In the genomic region with DNA sequence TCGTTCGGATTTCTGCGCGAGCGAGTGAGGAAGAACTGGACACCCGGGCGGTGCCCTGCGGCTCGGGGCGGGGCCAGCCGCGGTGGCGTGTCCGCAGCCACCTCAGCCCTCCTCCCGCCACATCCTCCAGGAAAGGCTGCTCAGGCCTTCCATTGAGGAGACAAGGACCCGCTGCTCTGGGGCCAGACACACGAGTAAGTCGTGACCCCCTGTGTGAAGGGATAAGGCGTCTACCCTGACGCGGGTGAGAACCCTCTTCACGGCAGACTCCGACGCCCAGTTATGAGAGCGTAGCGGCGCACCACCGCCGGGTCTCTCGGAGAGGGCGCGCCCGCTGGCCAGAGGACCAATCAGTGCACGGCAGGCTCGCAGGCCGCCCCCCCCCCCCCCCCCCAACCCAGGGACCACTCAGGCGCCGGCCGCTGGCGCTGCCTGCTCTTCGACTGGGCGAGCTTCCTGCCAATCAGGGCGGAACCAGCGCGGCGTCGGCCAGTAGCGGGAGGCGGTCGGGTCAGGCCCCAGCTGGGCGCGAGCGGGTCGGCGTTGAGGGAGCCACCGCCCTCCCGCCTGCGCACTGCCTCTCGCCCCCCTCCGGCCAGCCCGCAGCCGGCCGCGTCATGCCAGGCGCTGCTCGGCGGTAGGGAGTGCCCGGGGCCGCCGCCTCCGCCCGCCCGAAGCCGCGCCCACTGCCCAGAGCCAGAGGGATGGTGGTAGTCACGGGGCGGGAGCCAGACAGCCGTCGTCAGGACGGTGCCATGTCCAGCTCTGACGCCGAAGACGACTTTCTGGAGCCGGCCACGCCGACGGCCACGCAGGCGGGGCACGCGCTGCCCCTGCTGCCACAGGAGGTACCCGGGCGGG, we compare ENCODE assay signal across 1 cellular context.
TF ChIP-seq lines count a peak whose summit lies in the region.

A gene (plus strand): TSS at position 521 of the 861 bp plus-strand sequence. CDS start 184 bp downstream, at position 705.

TF ChIP-seq in K562, 482 proteins besides CTCF, POLR2A, EP300 and RAD21 (continued from another document and continues in another):
- TF ChIP-seq, protein P1, sequence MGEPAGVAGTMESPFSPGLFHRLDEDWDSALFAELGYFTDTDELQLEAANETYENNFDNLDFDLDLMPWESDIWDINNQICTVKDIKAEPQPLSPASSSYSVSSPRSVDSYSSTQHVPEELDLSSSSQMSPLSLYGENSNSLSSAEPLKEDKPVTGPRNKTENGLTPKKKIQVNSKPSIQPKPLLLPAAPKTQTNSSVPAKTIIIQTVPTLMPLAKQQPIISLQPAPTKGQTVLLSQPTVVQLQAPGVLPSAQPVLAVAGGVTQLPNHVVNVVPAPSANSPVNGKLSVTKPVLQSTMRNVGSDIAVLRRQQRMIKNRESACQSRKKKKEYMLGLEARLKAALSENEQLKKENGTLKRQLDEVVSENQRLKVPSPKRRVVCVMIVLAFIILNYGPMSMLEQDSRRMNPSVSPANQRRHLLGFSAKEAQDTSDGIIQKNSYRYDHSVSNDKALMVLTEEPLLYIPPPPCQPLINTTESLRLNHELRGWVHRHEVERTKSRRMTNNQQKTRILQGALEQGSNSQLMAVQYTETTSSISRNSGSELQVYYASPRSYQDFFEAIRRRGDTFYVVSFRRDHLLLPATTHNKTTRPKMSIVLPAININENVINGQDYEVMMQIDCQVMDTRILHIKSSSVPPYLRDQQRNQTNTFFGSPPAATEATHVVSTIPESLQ (CRISPR knock-in tag; IDR thresholded peaks at IDR 0.05) = 0 out of 2 replicates have a peak, but pooled peaks have one; percentile 27
- TF ChIP-seq ZNF699 (CRISPR knock-in tag; IDR thresholded peaks at IDR 0.05; ENCODE audit: insufficient replicate concordance) = no peak
- 0 out of 4 replicates have a peak, but pooled peaks of 1 of the 2 experiments have one; percentile 36 for TF ChIP-seq TRIM24 (IDR thresholded peaks at IDR 0.05)
- TF ChIP-seq, protein P2, sequence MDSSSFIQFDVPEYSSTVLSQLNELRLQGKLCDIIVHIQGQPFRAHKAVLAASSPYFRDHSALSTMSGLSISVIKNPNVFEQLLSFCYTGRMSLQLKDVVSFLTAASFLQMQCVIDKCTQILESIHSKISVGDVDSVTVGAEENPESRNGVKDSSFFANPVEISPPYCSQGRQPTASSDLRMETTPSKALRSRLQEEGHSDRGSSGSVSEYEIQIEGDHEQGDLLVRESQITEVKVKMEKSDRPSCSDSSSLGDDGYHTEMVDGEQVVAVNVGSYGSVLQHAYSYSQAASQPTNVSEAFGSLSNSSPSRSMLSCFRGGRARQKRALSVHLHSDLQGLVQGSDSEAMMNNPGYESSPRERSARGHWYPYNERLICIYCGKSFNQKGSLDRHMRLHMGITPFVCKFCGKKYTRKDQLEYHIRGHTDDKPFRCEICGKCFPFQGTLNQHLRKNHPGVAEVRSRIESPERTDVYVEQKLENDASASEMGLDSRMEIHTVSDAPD (CRISPR knock-in tag; IDR thresholded peaks at IDR 0.05) = no peak
- TF ChIP-seq SRSF9 (IDR thresholded peaks at IDR 0.05; ENCODE audit: borderline replicate concordance, low read depth, low read length) = no peak
- TF ChIP-seq ZNF780A (CRISPR knock-in tag; IDR thresholded peaks at IDR 0.05) = no peak
- TF ChIP-seq BRD4 (IDR thresholded peaks at IDR 0.05) = no peak
- TF ChIP-seq, protein P3, sequence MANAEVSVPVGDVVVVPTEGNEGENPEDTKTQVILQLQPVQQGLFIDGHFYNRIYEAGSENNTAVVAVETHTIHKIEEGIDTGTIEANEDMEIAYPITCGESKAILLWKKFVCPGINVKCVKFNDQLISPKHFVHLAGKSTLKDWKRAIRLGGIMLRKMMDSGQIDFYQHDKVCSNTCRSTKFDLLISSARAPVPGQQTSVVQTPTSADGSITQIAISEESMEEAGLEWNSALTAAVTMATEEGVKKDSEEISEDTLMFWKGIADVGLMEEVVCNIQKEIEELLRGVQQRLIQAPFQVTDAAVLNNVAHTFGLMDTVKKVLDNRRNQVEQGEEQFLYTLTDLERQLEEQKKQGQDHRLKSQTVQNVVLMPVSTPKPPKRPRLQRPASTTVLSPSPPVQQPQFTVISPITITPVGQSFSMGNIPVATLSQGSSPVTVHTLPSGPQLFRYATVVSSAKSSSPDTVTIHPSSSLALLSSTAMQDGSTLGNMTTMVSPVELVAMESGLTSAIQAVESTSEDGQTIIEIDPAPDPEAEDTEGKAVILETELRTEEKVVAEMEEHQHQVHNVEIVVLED (CRISPR knock-in tag; IDR thresholded peaks at IDR 0.05) = peak; percentile 69
- TF ChIP-seq, protein P4, sequence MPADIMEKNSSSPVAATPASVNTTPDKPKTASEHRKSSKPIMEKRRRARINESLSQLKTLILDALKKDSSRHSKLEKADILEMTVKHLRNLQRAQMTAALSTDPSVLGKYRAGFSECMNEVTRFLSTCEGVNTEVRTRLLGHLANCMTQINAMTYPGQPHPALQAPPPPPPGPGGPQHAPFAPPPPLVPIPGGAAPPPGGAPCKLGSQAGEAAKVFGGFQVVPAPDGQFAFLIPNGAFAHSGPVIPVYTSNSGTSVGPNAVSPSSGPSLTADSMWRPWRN (IDR thresholded peaks at IDR 0.05; ENCODE audit: low read depth) = no peak
- TF ChIP-seq TEAD1 (CRISPR knock-in tag; IDR thresholded peaks at IDR 0.05) = peak; percentile 49 to 68; a peak in 2 of 4 replicates
- no peak for TF ChIP-seq ZC3H8 (IDR thresholded peaks at IDR 0.05)
- TF ChIP-seq NR2C1 (IDR thresholded peaks at IDR 0.05) = peak; percentile 33; the same call in 1 of the 2 replicates
- no peak for TF ChIP-seq NR2C1 (tag; IDR thresholded peaks at IDR 0.05)
- TF ChIP-seq ZNF583 (CRISPR knock-in tag; IDR thresholded peaks at IDR 0.05) = 0 out of 2 replicates have a peak, but pooled peaks have one; percentile 29
- no peak for TF ChIP-seq XRCC5 (IDR thresholded peaks at IDR 0.05; ENCODE audit: low read depth, low read length)
- TF ChIP-seq, protein P5, sequence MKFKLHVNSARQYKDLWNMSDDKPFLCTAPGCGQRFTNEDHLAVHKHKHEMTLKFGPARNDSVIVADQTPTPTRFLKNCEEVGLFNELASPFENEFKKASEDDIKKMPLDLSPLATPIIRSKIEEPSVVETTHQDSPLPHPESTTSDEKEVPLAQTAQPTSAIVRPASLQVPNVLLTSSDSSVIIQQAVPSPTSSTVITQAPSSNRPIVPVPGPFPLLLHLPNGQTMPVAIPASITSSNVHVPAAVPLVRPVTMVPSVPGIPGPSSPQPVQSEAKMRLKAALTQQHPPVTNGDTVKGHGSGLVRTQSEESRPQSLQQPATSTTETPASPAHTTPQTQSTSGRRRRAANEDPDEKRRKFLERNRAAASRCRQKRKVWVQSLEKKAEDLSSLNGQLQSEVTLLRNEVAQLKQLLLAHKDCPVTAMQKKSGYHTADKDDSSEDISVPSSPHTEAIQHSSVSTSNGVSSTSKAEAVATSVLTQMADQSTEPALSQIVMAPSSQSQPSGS (CRISPR knock-in tag; IDR thresholded peaks at IDR 0.05) = no peak
- peak; percentile 67; the same call in 1 of the 2 replicates for TF ChIP-seq KLF1 (tag; IDR thresholded peaks at IDR 0.05)
- no peak for TF ChIP-seq ZNF707 (CRISPR knock-in tag; conservative IDR thresholded peaks at IDR 0.05)
- no peak for TF ChIP-seq ILK (tag; IDR thresholded peaks at IDR 0.05; ENCODE audit: borderline replicate concordance, low read depth)
- TF ChIP-seq ATF1 (CRISPR knock-in tag; IDR thresholded peaks at IDR 0.05) = peak; percentile 79
- peak; percentile 90 for TF ChIP-seq ATF1 (tag; IDR thresholded peaks at IDR 0.05)
- no peak for TF ChIP-seq PTRF (tag; IDR thresholded peaks at IDR 0.05)
- TF ChIP-seq HOXB6 (CRISPR knock-in tag; IDR thresholded peaks at IDR 0.05; ENCODE audit: borderline replicate concordance) = no peak
- TF ChIP-seq, protein P6, sequence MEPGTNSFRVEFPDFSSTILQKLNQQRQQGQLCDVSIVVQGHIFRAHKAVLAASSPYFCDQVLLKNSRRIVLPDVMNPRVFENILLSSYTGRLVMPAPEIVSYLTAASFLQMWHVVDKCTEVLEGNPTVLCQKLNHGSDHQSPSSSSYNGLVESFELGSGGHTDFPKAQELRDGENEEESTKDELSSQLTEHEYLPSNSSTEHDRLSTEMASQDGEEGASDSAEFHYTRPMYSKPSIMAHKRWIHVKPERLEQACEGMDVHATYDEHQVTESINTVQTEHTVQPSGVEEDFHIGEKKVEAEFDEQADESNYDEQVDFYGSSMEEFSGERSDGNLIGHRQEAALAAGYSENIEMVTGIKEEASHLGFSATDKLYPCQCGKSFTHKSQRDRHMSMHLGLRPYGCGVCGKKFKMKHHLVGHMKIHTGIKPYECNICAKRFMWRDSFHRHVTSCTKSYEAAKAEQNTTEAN (CRISPR knock-in tag; IDR thresholded peaks at IDR 0.05) = no peak
- TF ChIP-seq TBP (optimal IDR thresholded peaks at IDR 0.05; ENCODE audit: low read depth, low read length) = peak; percentile 97
- TF ChIP-seq, protein P7, sequence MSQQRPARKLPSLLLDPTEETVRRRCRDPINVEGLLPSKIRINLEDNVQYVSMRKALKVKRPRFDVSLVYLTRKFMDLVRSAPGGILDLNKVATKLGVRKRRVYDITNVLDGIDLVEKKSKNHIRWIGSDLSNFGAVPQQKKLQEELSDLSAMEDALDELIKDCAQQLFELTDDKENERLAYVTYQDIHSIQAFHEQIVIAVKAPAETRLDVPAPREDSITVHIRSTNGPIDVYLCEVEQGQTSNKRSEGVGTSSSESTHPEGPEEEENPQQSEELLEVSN (IDR thresholded peaks at IDR 0.05; ENCODE audit: borderline replicate concordance in 1 of 2, extremely low read depth in 1 of 2, insufficient read depth in 1 of 2, insufficient read length in 1 of 2, low read depth in 1 of 2, low read length in 1 of 2, poor library complexity in 1 of 2, severe bottlenecking in 1 of 2) = peak; percentile 64
- TF ChIP-seq, protein P8, sequence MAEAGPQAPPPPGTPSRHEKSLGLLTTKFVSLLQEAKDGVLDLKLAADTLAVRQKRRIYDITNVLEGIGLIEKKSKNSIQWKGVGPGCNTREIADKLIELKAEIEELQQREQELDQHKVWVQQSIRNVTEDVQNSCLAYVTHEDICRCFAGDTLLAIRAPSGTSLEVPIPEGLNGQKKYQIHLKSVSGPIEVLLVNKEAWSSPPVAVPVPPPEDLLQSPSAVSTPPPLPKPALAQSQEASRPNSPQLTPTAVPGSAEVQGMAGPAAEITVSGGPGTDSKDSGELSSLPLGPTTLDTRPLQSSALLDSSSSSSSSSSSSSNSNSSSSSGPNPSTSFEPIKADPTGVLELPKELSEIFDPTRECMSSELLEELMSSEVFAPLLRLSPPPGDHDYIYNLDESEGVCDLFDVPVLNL (CRISPR knock-in tag; IDR thresholded peaks at IDR 0.05; ENCODE audit: low read depth) = 0 out of 2 replicates have a peak, but pooled peaks have one; percentile 68
- 0 out of 2 replicates have a peak, but pooled peaks have one; percentile 24 for TF ChIP-seq KHSRP (IDR thresholded peaks at IDR 0.05)
- TF ChIP-seq TAF7 (tag; IDR thresholded peaks at IDR 0.05) = peak; percentile 89
- no peak for TF ChIP-seq ZFP1 (CRISPR knock-in tag; IDR thresholded peaks at IDR 0.05)
- TF ChIP-seq CC2D1A (IDR thresholded peaks at IDR 0.05) = no peak
- no peak for TF ChIP-seq ZNF75A (CRISPR knock-in tag; IDR thresholded peaks at IDR 0.05)
- peak; percentile 59 for TF ChIP-seq HCFC1 (IDR thresholded peaks at IDR 0.05; ENCODE audit: low read depth, low read length)
- no peak for TF ChIP-seq SLC30A9 (CRISPR knock-in tag; IDR thresholded peaks at IDR 0.05)
- no peak for TF ChIP-seq MAFG (tag; conservative IDR thresholded peaks at IDR 0.05)
- TF ChIP-seq SAFB2 (IDR thresholded peaks at IDR 0.05; ENCODE audit: borderline replicate concordance, low read depth, low read length, severe bottlenecking) = no peak
- TF ChIP-seq, protein P9, sequence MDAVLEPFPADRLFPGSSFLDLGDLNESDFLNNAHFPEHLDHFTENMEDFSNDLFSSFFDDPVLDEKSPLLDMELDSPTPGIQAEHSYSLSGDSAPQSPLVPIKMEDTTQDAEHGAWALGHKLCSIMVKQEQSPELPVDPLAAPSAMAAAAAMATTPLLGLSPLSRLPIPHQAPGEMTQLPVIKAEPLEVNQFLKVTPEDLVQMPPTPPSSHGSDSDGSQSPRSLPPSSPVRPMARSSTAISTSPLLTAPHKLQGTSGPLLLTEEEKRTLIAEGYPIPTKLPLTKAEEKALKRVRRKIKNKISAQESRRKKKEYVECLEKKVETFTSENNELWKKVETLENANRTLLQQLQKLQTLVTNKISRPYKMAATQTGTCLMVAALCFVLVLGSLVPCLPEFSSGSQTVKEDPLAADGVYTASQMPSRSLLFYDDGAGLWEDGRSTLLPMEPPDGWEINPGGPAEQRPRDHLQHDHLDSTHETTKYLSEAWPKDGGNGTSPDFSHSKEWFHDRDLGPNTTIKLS (IDR thresholded peaks at IDR 0.05; ENCODE audit: borderline replicate concordance, low read depth) = peak; percentile 87
- TF ChIP-seq SIRT6 (IDR thresholded peaks at IDR 0.05; ENCODE audit: low read depth, low read length) = no peak
- peak; percentile 38; the same call in 1 of the 2 replicates for TF ChIP-seq MYC (IDR thresholded peaks at IDR 0.05; ENCODE audit: low read depth, low read length)
- TF ChIP-seq MYC (CRISPR knock-in tag; IDR thresholded peaks at IDR 0.05; ENCODE audit: borderline replicate concordance, low read depth) = peak; percentile 77
- TF ChIP-seq, protein P10, sequence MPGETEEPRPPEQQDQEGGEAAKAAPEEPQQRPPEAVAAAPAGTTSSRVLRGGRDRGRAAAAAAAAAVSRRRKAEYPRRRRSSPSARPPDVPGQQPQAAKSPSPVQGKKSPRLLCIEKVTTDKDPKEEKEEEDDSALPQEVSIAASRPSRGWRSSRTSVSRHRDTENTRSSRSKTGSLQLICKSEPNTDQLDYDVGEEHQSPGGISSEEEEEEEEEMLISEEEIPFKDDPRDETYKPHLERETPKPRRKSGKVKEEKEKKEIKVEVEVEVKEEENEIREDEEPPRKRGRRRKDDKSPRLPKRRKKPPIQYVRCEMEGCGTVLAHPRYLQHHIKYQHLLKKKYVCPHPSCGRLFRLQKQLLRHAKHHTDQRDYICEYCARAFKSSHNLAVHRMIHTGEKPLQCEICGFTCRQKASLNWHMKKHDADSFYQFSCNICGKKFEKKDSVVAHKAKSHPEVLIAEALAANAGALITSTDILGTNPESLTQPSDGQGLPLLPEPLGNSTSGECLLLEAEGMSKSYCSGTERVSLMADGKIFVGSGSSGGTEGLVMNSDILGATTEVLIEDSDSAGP (CRISPR knock-in tag; IDR thresholded peaks at IDR 0.05) = no peak
- TF ChIP-seq TBL1XR1 (IDR thresholded peaks at IDR 0.05; ENCODE audit: low read length in 2 of 2) = no peak
- no peak for TF ChIP-seq ZKSCAN3 (CRISPR knock-in tag; IDR thresholded peaks at IDR 0.05)
- no peak for TF ChIP-seq ZNF644 (tag; IDR thresholded peaks at IDR 0.05; ENCODE audit: low read depth)
- TF ChIP-seq ZSCAN32 (CRISPR knock-in tag; IDR thresholded peaks at IDR 0.05) = peak; percentile 68; the same call in 1 of the 2 replicates
- TF ChIP-seq RBM25 (IDR thresholded peaks at IDR 0.05; ENCODE audit: low read depth, low read length, severe bottlenecking) = peak; percentile 100
- TF ChIP-seq, protein P11, sequence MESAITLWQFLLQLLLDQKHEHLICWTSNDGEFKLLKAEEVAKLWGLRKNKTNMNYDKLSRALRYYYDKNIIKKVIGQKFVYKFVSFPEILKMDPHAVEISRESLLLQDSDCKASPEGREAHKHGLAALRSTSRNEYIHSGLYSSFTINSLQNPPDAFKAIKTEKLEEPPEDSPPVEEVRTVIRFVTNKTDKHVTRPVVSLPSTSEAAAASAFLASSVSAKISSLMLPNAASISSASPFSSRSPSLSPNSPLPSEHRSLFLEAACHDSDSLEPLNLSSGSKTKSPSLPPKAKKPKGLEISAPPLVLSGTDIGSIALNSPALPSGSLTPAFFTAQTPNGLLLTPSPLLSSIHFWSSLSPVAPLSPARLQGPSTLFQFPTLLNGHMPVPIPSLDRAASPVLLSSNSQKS (CRISPR knock-in tag; IDR thresholded peaks at IDR 0.05) = no peak
- TF ChIP-seq FIP1L1 (IDR thresholded peaks at IDR 0.05; ENCODE audit: low read depth, low read length, poor library complexity, severe bottlenecking) = peak; percentile 83
- no peak for TF ChIP-seq ZBTB7A (IDR thresholded peaks at IDR 0.05; ENCODE audit: borderline replicate concordance, control insufficient read depth, low read depth, low read length)
